8 cellular contexts compared by ENCODE assay signal in genomic region chr1:100400332-100400933, GRCh38. TPM values are rescaled to one million over a fixed set of nuclear protein-coding genes. Genes with fewer than 3 reads are reported as not detected.
DNase-seq lines count a peak whose midpoint lies in the region; ATAC-seq and TF ChIP-seq lines count a peak whose summit lies in the region.
"Had no signal": no experiment of that assay in that cellular context is flagged by ENCODE, and none has a peak within 500 bp of the region (broad histone marks: within the 10 kb centered on the region; RNA-seq: fewer than 3 reads in every experiment).

No MANE protein-coding gene starts in this region.

- H3K36me3 ChIP-seq in esophagus muscularis mucosa = peaks cover 0 to 5% (median 0%) of the 10 kb centered on the region in 4 donors

- WGBS in esophagus muscularis mucosa = 63% methylated on average over 2 of the region's 2 CpGs

- DNase-seq in GM20000 (ENCODE audit: low spot score) (peak; percentile 17), Kasumi-1 (lab: John Stamatoyannopoulos, UW) (peak; percentile 89 to 94), left cardiac atrium (peak; percentile 44), NCI-H1694 treated with DMSO at 0.1 percent for 48 hours (lab: John Stamatoyannopoulos, UW) (no peak), esophagus muscularis mucosa (ENCODE audit: extremely low spot score) (no peak)
- DNase-seq in activated CD4-positive, alpha-beta memory T cell treated with anti-CD3 and anti-CD28 coated beads for 36 hours = peak; percentile 67
- DNase-seq in stimulated activated CD4-positive, alpha-beta T cell treated with anti-CD3 and anti-CD28 coated beads, Interleukin-2, amount 100 ng/mL, for 4 hours (ENCODE audit: low read depth) = peak; percentile 35

- peaks cover 9% of the 10 kb centered on the region for H3K36me3 Mint-ChIP-seq in activated CD4-positive, alpha-beta memory T cell treated with anti-CD3 and anti-CD28 coated beads for 36 hours

- intact Hi-C loops in activated CD4-positive, alpha-beta memory T cell treated with anti-CD3 and anti-CD28 coated beads for 36 hours (cut with micrococcal nuclease) = loop anchor here (1.0 kb wide), 3 partner anchors 13 to 40 kb away; no protein-coding TSS in a partner anchor
- intact Hi-C loops in left cardiac atrium (cut with DNase I) (no loop called here), esophagus muscularis mucosa (cut with DNase I) (no loop called here)

- peak overlapping the region; percentile 91 for H3K27ac Mint-ChIP-seq in activated CD4-positive, alpha-beta memory T cell treated with anti-CD3 and anti-CD28 coated beads for 36 hours

- H3K27ac ChIP-seq in esophagus muscularis mucosa (replicated peaks in 1 of 4) = no peak overlapping the region
- H3K27ac ChIP-seq: SJCRH30 had no signal

- H3K4me1 ChIP-seq in esophagus muscularis mucosa = peaks cover 0 to 12% (median 4%) of the 10 kb centered on the region in 4 donors

- H3K4me3 ChIP-seq in esophagus muscularis mucosa = no peak overlapping the region
- H3K4me3 ChIP-seq: SJCRH30 had no signal

- CTCF ChIA-PET in activated CD4-positive, alpha-beta memory T cell treated with anti-CD3 and anti-CD28 coated beads for 36 hours (lab: Charles Lee) = interaction anchor here (0.6 to 1.4 kb wide), 4 partner anchors 9 to 55 kb away, joined by 3 to 6 read pairs (median 4); no protein-coding TSS in a partner anchor

- H3K27me3 ChIP-seq in esophagus muscularis mucosa = no peaks in the 10 kb centered on the region
- H3K27me3 ChIP-seq: SJCRH30 had no signal

- H3K27me3 Mint-ChIP-seq in activated CD4-positive, alpha-beta memory T cell treated with anti-CD3 and anti-CD28 coated beads for 36 hours = no peaks in the 10 kb centered on the region

- peaks cover 83% of the 10 kb centered on the region for H3K4me1 Mint-ChIP-seq in activated CD4-positive, alpha-beta memory T cell treated with anti-CD3 and anti-CD28 coated beads for 36 hours (ENCODE audit: low read depth)

- no peak for TF ChIP-seq EP300 in esophagus muscularis mucosa (IDR thresholded peaks at IDR 0.05)

- no peak for TF ChIP-seq CTCF in GM20000 (IDR thresholded peaks at IDR 0.05; ENCODE audit: extremely low read depth, missing control alignments)
- no peak for TF ChIP-seq CTCF in esophagus muscularis mucosa (IDR thresholded peaks at IDR 0.05)

- H3K9me3 ChIP-seq in esophagus muscularis mucosa = no peaks in the 10 kb centered on the region
- H3K9me3 ChIP-seq: SJCRH30 had no signal

- ATAC-seq in left cardiac atrium = peak; percentile 79 to 82

- no peaks in the 10 kb centered on the region for H3K9me3 Mint-ChIP-seq in activated CD4-positive, alpha-beta memory T cell treated with anti-CD3 and anti-CD28 coated beads for 36 hours

- no peak for TF ChIP-seq POLR2A in esophagus muscularis mucosa (IDR thresholded peaks at IDR 0.05; ENCODE audit: low read depth)

- H3K4me3 Mint-ChIP-seq in activated CD4-positive, alpha-beta memory T cell treated with anti-CD3 and anti-CD28 coated beads for 36 hours = peak overlapping the region; percentile 53

- POLR2A ChIA-PET in activated CD4-positive, alpha-beta memory T cell treated with anti-CD3 and anti-CD28 coated beads for 36 hours (lab: Charles Lee) = interaction anchor here (0.9 to 1.1 kb wide), 4 partner anchors 14 to 362 kb away, joined by 3 to 4 read pairs (median 3); partner anchors contain the start of gene CDC14A

RNA-seq across cellular contexts. Expression of gene CDC14A, which starts 48.1 kb away (rescaled TPM):
- total RNA-seq in activated CD4-positive, alpha-beta memory T cell treated with anti-CD3 and anti-CD28 coated beads for 36 hours = 10 to 100 TPM; 18.9 to 20.2 TPM
- 1 to 10 TPM; 4.5 to 4.7 TPM for total RNA-seq in left cardiac atrium
- 10 to 100 TPM in 1 of 4 donors, 1 to 10 TPM in 3; 6.6 to 12.2 (median 7.4) TPM for total RNA-seq in esophagus muscularis mucosa

Comparison
In these comparisons a context has a peak if more than half of its experiments do, and no peak if none do; other contexts are left out.
1. DNase-seq: peak in GM20000 (single experiment), Kasumi-1 (2 of 2), activated CD4-positive, alpha-beta memory T cell treated with anti-CD3 and anti-CD28 coated beads for 36 hours (single experiment), left cardiac atrium (single experiment) and stimulated activated CD4-positive, alpha-beta T cell treated with anti-CD3 and anti-CD28 coated beads, Interleukin-2, amount 100 ng/mL, for 4 hours (single experiment); none in NCI-H1694 treated with DMSO at 0.1 percent for 48 hours (single experiment) and esophagus muscularis mucosa (single experiment).